In the genomic region with DNA sequence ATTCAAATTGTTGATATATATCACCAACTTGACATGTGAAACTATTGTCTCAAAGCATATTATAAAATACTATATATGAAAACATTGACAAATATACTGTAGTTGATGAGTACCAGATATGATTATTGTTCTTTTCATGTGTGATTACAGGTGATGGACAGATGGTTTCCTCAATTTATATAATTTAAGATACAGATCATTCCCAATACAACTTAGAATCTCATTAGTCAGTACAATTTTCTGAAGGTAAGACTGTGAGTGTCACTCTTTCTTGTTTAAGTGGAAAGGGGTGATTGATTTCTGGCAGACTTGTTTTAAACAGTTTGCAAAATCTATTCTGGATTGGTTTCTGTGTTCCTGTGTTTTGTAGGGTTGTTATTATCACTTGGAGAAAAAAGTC, we compare ENCODE assay signal across 7 cellular contexts.
"Had no signal": no experiment of that assay in that cellular context is flagged by ENCODE, and none has a peak within 500 bp of the region (broad histone marks: within the 10 kb centered on the region; RNA-seq: fewer than 3 reads in every experiment).

No MANE protein-coding gene starts in this region.

- DNase-seq: GOT3, H7, HFFc6, KG1 had no signal

- H3K9me3 Mint-ChIP-seq: HFFc6 had no signal

- H3K36me3 ChIP-seq: HAP-1 had no signal

- H3K9me3 ChIP-seq: HAP-1 had no signal

- H3K27ac Mint-ChIP-seq: HFFc6 had no signal

- ATAC-seq: HCT116, K562 had no signal

- H3K4me3 ChIP-seq: HAP-1, K562 had no signal

- H3K4me3 Mint-ChIP-seq: HFFc6 had no signal

- H3K4me1 ChIP-seq: HAP-1 had no signal
